Comparison of ENCODE assay signal across 9 cellular contexts in the genomic region with DNA sequence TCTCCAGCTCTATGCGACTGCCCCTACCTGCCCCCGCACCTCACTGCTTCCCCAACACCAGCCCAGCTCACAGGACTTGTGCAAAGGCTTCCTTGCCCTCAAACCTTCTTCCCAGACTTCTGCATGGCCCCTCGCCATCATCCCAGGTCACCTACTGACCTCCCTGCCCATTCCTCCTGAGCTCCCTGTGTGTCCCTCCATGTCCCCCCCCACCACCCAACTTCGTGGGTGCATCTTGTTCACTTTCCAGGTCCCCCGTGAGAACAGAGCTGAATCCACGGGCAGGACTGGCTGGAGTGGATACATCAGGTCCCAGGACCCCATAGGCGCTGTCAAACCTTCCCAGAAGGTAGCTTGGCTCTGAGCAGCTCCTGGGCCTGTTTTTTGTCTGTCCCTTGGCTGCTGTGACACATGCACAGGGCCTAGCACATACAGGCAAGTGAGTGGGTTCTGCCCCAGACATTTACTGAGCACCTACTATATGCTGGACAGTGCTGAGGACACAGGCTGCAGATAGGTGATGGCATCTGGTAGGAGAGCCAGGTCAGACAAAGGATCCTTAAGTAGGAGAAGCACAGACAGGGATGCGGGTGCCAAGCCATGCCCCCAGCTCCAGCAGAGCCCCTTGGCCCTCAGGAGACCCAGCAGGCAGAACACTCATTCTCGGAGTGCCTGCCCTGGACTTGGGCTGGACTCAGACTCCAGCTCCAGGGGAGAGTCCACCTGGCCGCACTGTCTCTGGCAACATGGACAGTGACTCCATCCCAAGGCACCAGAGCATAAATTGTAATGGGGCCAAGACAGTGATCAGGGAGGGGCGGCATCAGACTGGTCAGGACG. TPM values are rescaled to one million over a fixed set of nuclear protein-coding genes. Genes with fewer than 3 reads are reported as not detected.
DNase-seq lines count a peak whose midpoint lies in the region; ATAC-seq and TF ChIP-seq lines count a peak whose summit lies in the region.
"Had no signal": no experiment of that assay in that cellular context is flagged by ENCODE, and none has a peak within 500 bp of the region (broad histone marks: within the 10 kb centered on the region; RNA-seq: fewer than 3 reads in every experiment).

No MANE protein-coding gene starts in this region.

- POLR2A ChIA-PET in CD8-positive, alpha-beta T cell (lab: Charles Lee), result interaction anchor here (0.6 to 1.9 kb wide), 7 partner anchors 15 to 176 kb away, joined by 3 to 9 read pairs (median 3); a partner anchor contains a TSS
- POLR2A ChIA-PET in activated CD8-positive, alpha-beta T cell treated with anti-CD3 and anti-CD28 coated beads, Interleukin-2, amount 10 ng/mL, durations not matched to agents 7 days and 5 days (lab: Charles Lee), result interaction anchor here (0.6 to 2.1 kb wide), 5 partner anchors 11 to 49 kb away, joined by 3 to 11 read pairs (median 4); a partner anchor contains a TSS

- DNase-seq in CD8-positive, alpha-beta T cell, result peak in 1 of 7 experiments; percentile 13
- no peak for DNase-seq in activated CD8-positive, alpha-beta T cell treated with anti-CD3 and anti-CD28 coated beads, Interleukin-2, amount 10 ng/mL, durations not matched to agents 7 days and 5 days
- DNase-seq in right cardiac atrium (peak in 2 of 3 donors; percentile 37 to 59), gastrocnemius medialis (peak in 1 of 2 donors; percentile 20), NCI-H748 (lab: John Stamatoyannopoulos, UW; ENCODE audit: unreplicated experiment) (no peak), endothelial cell (ENCODE audit: low spot score) (no peak), brain microvascular endothelial cell (no peak)
- DNase-seq: NCI-H146 had no signal

- no peak overlapping the region for H3K4me3 ChIP-seq in CD8-positive, alpha-beta T cell (ENCODE audit: low read depth, low read length)
- H3K4me3 ChIP-seq in right cardiac atrium (ENCODE audit: low read length) (no peak overlapping the region), gastrocnemius medialis (no peak overlapping the region), brain microvascular endothelial cell (ENCODE audit: low read depth, low read length) (no peak overlapping the region)

- WGBS in right cardiac atrium, result 89% methylated on average over 12 of the region's 12 CpGs

- no peak for TF ChIP-seq CTCF in CD8-positive, alpha-beta T cell (IDR thresholded peaks at IDR 0.05)
- no peak for TF ChIP-seq CTCF in gastrocnemius medialis (IDR thresholded peaks at IDR 0.05 in 4 of 5, conservative IDR thresholded peaks at IDR 0.05 in 1 of 5)
- no peak for TF ChIP-seq CTCF in endothelial cell (IDR thresholded peaks at IDR 0.05; ENCODE audit: unreplicated experiment)
- no peak for TF ChIP-seq CTCF in brain microvascular endothelial cell (IDR thresholded peaks at IDR 0.05; ENCODE audit: low read depth, low read length, missing control alignments)

- H3K27me3 ChIP-seq in CD8-positive, alpha-beta T cell (ENCODE audit: insufficient read depth, low read length), result no peaks in the 10 kb centered on the region
- H3K27me3 ChIP-seq in right cardiac atrium (ENCODE audit: control insufficient read depth, insufficient read depth) (no peaks in the 10 kb centered on the region), gastrocnemius medialis (no peaks in the 10 kb centered on the region), brain microvascular endothelial cell (replicated peaks) (no peaks in the 10 kb centered on the region)

- H3K4me1 Mint-ChIP-seq in CD8-positive, alpha-beta T cell (ENCODE audit: low read depth), result peaks cover 28% of the 10 kb centered on the region
- H3K4me1 Mint-ChIP-seq in activated CD8-positive, alpha-beta T cell treated with anti-CD3 and anti-CD28 coated beads, Interleukin-2, amount 10 ng/mL, durations not matched to agents 7 days and 5 days (ENCODE audit: low read depth), result peaks cover 25% of the 10 kb centered on the region
- H3K4me1 Mint-ChIP-seq in endothelial cell (ENCODE audit: unreplicated experiment), result no peaks in the 10 kb centered on the region

- peak overlapping the region; percentile 33 for H3K27ac Mint-ChIP-seq in CD8-positive, alpha-beta T cell
- H3K27ac Mint-ChIP-seq in activated CD8-positive, alpha-beta T cell treated with anti-CD3 and anti-CD28 coated beads, Interleukin-2, amount 10 ng/mL, durations not matched to agents 7 days and 5 days, result peak overlapping the region; percentile 89
- no peak overlapping the region for H3K27ac Mint-ChIP-seq in endothelial cell (ENCODE audit: unreplicated experiment)

- H3K27ac ChIP-seq in CD8-positive, alpha-beta T cell (ENCODE audit: low read depth, low read length), result no peak overlapping the region
- H3K27ac ChIP-seq in right cardiac atrium (ENCODE audit: low read length) (no peak overlapping the region), gastrocnemius medialis (peak overlapping the region; percentile 65 to 72 (median 68)), brain microvascular endothelial cell (no peak overlapping the region)

- intact Hi-C loops in CD8-positive, alpha-beta T cell (cut with DNase I, micrococcal nuclease), result no loop called here
- intact Hi-C loops in right cardiac atrium (cut with DNase I) (no loop called here), gastrocnemius medialis (cut with DNase I; ENCODE audit: low total_unique reads) (loop anchor here (5.0 kb wide), 1 partner anchor 98 kb away; no protein-coding TSS in a partner anchor)

- no peak overlapping the region for H3K4me3 Mint-ChIP-seq in CD8-positive, alpha-beta T cell
- no peak overlapping the region for H3K4me3 Mint-ChIP-seq in activated CD8-positive, alpha-beta T cell treated with anti-CD3 and anti-CD28 coated beads, Interleukin-2, amount 10 ng/mL, durations not matched to agents 7 days and 5 days
- no peak overlapping the region for H3K4me3 Mint-ChIP-seq in endothelial cell (ENCODE audit: unreplicated experiment)

- H3K36me3 ChIP-seq in CD8-positive, alpha-beta T cell (ENCODE audit: insufficient read depth, low read length), result no peaks in the 10 kb centered on the region
- H3K36me3 ChIP-seq in gastrocnemius medialis, result peaks cover 0 to 9% of the 10 kb centered on the region in 2 donors
- peaks cover 3% of the 10 kb centered on the region for H3K36me3 ChIP-seq in brain microvascular endothelial cell (replicated peaks)

- CTCF ChIA-PET in CD8-positive, alpha-beta T cell (lab: Charles Lee), result interaction anchor here (0.6 to 3.8 kb wide), 6 partner anchors 10 to 447 kb away, joined by 3 to 26 read pairs (median 5); no protein-coding TSS in a partner anchor
- CTCF ChIA-PET in activated CD8-positive, alpha-beta T cell treated with anti-CD3 and anti-CD28 coated beads, Interleukin-2, amount 10 ng/mL, durations not matched to agents 7 days and 5 days (lab: Charles Lee), result interaction anchor here (1.0 to 5.1 kb wide), 11 partner anchors 10 to 116 kb away, joined by 3 to 57 read pairs (median 4); a partner anchor contains a TSS

- TF ChIP-seq POLR2A in gastrocnemius medialis (IDR thresholded peaks at IDR 0.05), result no peak

- no peaks in the 10 kb centered on the region for H3K27me3 Mint-ChIP-seq in CD8-positive, alpha-beta T cell (ENCODE audit: low read depth)
- no peaks in the 10 kb centered on the region for H3K27me3 Mint-ChIP-seq in activated CD8-positive, alpha-beta T cell treated with anti-CD3 and anti-CD28 coated beads, Interleukin-2, amount 10 ng/mL, durations not matched to agents 7 days and 5 days (ENCODE audit: low read depth)
- peaks cover 3% of the 10 kb centered on the region for H3K27me3 Mint-ChIP-seq in endothelial cell (ENCODE audit: unreplicated experiment)

- in situ Hi-C loops in gastrocnemius medialis (cut with MboI; ENCODE audit: low sequenced_read_pairs in 4 of 4) (loop anchor here in 1 of 4 donors (25.0 kb wide), 1 partner anchor 343 kb away; a partner anchor contains a TSS), brain microvascular endothelial cell (cut with HindIII; ENCODE audit: low pct_ligation_motif_present, low sequenced_read_pairs) (no loop called here)

- H3K9me3 ChIP-seq in CD8-positive, alpha-beta T cell (ENCODE audit: low read length), result no peaks in the 10 kb centered on the region
- H3K9me3 ChIP-seq in right cardiac atrium (ENCODE audit: control insufficient read depth, low read length) (no peaks in the 10 kb centered on the region), gastrocnemius medialis (no peaks in the 10 kb centered on the region)

- no peaks in the 10 kb centered on the region for H3K9me3 Mint-ChIP-seq in CD8-positive, alpha-beta T cell
- no peaks in the 10 kb centered on the region for H3K9me3 Mint-ChIP-seq in activated CD8-positive, alpha-beta T cell treated with anti-CD3 and anti-CD28 coated beads, Interleukin-2, amount 10 ng/mL, durations not matched to agents 7 days and 5 days (ENCODE audit: insufficient read depth)
- no peaks in the 10 kb centered on the region for H3K9me3 Mint-ChIP-seq in endothelial cell (ENCODE audit: unreplicated experiment)

- ATAC-seq in CD8-positive, alpha-beta T cell, result no peak
- ATAC-seq in activated CD8-positive, alpha-beta T cell treated with anti-CD3 and anti-CD28 coated beads, Interleukin-2, amount 10 ng/mL, durations not matched to agents 7 days and 5 days, result peak; percentile 5
- ATAC-seq in right cardiac atrium (no peak), gastrocnemius medialis (no peak), HG02840 (IDR thresholded peaks at IDR 0.05; ENCODE audit: low FRiP score, unreplicated experiment) (no peak)

- H3K36me3 Mint-ChIP-seq in CD8-positive, alpha-beta T cell, result peaks cover 37% of the 10 kb centered on the region
- H3K36me3 Mint-ChIP-seq in activated CD8-positive, alpha-beta T cell treated with anti-CD3 and anti-CD28 coated beads, Interleukin-2, amount 10 ng/mL, durations not matched to agents 7 days and 5 days (ENCODE audit: low read depth), result peaks cover 8% of the 10 kb centered on the region
- no peaks in the 10 kb centered on the region for H3K36me3 Mint-ChIP-seq in endothelial cell (ENCODE audit: low read depth, unreplicated experiment)

- peaks cover 17% of the 10 kb centered on the region for H3K4me1 ChIP-seq in CD8-positive, alpha-beta T cell (ENCODE audit: insufficient read depth, low read length)
- peaks cover 4% of the 10 kb centered on the region for H3K4me1 ChIP-seq in right cardiac atrium (ENCODE audit: control insufficient read depth, insufficient read depth, low read length)
- H3K4me1 ChIP-seq in gastrocnemius medialis, result peaks cover 11 to 18% of the 10 kb centered on the region in 2 donors

RNA-seq across cellular contexts. Expression of a gene that starts 15.0 kb away (rescaled TPM):
- 100 to 1,000 TPM; 214 to 229 TPM for total RNA-seq in CD8-positive, alpha-beta T cell
- total RNA-seq in activated CD8-positive, alpha-beta T cell treated with anti-CD3 and anti-CD28 coated beads, Interleukin-2, amount 10 ng/mL, durations not matched to agents 7 days and 5 days, result 10 to 100 TPM; 20.8 to 21.1 TPM
- total RNA-seq in right cardiac atrium (10 to 100 TPM; 42.9 to 68.4 (median 62.7) TPM), gastrocnemius medialis (10 to 100 TPM; 28.5 to 58.5 (median 45.7) TPM), endothelial cell (ENCODE audit: unreplicated experiment) (34.2 TPM)
- 96.2 TPM for polyA plus RNA-seq in right cardiac atrium

RNA-seq across cellular contexts. Expression of a gene that starts 23.1 kb away (rescaled TPM):
- 10 to 100 TPM; 72.1 to 78.0 TPM for total RNA-seq in CD8-positive, alpha-beta T cell
- 10 to 100 TPM; 51.7 to 55.4 TPM for total RNA-seq in activated CD8-positive, alpha-beta T cell treated with anti-CD3 and anti-CD28 coated beads, Interleukin-2, amount 10 ng/mL, durations not matched to agents 7 days and 5 days
- total RNA-seq in right cardiac atrium (10 to 100 TPM; 17.7 to 26.6 (median 22.5) TPM), gastrocnemius medialis (10 to 100 TPM; 49.6 to 82.4 (median 70.9) TPM), endothelial cell (ENCODE audit: unreplicated experiment) (13.2 TPM)
- 30.3 TPM for polyA plus RNA-seq in right cardiac atrium

Comparison
In these comparisons a context has a peak if more than half of its experiments do, and no peak if none do; other contexts are left out.
1. DNase-seq: peak in right cardiac atrium (2 of 3); none in activated CD8-positive, alpha-beta T cell treated with anti-CD3 and anti-CD28 coated beads, Interleukin-2, amount 10 ng/mL, durations not matched to agents 7 days and 5 days (single experiment), NCI-H748 (single experiment), endothelial cell (single experiment) and brain microvascular endothelial cell (single experiment).
2. H3K27ac ChIP-seq: peak in gastrocnemius medialis (4 of 4); none in CD8-positive, alpha-beta T cell (single experiment), right cardiac atrium (single experiment) and brain microvascular endothelial cell (single experiment).